In genomic region chr7:25295404-25295803, GRCh38 we compare ENCODE assay signal across 31 cellular contexts.
"Had no signal": no experiment of that assay in that cellular context is flagged by ENCODE, and none has a peak within 500 bp of the region (broad histone marks: within the 10 kb centered on the region; RNA-seq: fewer than 3 reads in every experiment).

No MANE protein-coding gene starts in this region.

- H3K4me3 ChIP-seq: adrenal gland, ascending aorta, cardiac muscle cell had no signal

- H3K36me3 ChIP-seq: adrenal gland, ascending aorta, cardiac muscle cell had no signal

- H3K27ac ChIP-seq: adrenal gland, ascending aorta, cardiac muscle cell, VCaP had no signal

- FAIRE-seq: bronchial epithelial cell, TTC549 had no signal

- H3K4me1 ChIP-seq: adrenal gland, ascending aorta had no signal

- DNase-seq: activated B cell treated with CpG ODN at 0.5 μM for 24 hours; activated CD4-positive, alpha-beta memory T cell treated with anti-CD3 and anti-CD28 coated beads for 36 hours; activated CD4-positive, alpha-beta T cell treated with anti-CD3 and anti-CD28 coated beads for 4 hours; activated CD4-positive, alpha-beta T cell treated with anti-CD3 and anti-CD28 coated beads, Interleukin-2, amount 10 ng/mL, durations not matched to agents 24 days and 14 days; activated CD4-positive, alpha-beta T cell treated with anti-CD3 and anti-CD28 coated beads, Interleukin-2, amount 50 U/mL, for 1 hour; activated CD4-positive, alpha-beta T cell treated with anti-CD3 and anti-CD28 coated beads, Interleukin-2, amount 50 U/mL, for 4 hours; activated CD4-positive, CD25-positive, alpha-beta regulatory T cell treated with anti-CD3 and anti-CD28 coated beads, Interleukin-2, amount 50 U/mL, for 72 hours; activated CD8-positive, alpha-beta memory T cell treated with anti-CD3 and anti-CD28 coated beads, Interleukin-2, amount 50 U/mL, for 4 hours; activated CD8-positive, alpha-beta T cell treated with anti-CD3 and anti-CD28 coated beads for 36 hours; activated effector memory CD4-positive, alpha-beta T cell treated with anti-CD3 and anti-CD28 coated beads, Interleukin-2, amount 50 U/mL, for 16 hours; activated gamma-delta T cell treated with Interleukin-2 at 50 U/mL for 16 hours; activated naive CD4-positive, alpha-beta T cell; activated naive CD4-positive, alpha-beta T cell treated with anti-CD3 and anti-CD28 coated beads for 36 hours; activated naive CD4-positive, alpha-beta T cell treated with anti-CD3 and anti-CD28 coated beads, Interleukin-2, amount 50 U/mL, for 16 hours; activated naive CD8-positive, alpha-beta T cell treated with anti-CD3 and anti-CD28 coated beads for 36 hours; activated T-cell treated with anti-CD3 and anti-CD28 coated beads for 4 hours; activated T-cell treated with anti-CD3 and anti-CD28 coated beads, Interleukin-2, amount 50 U/mL, for 1 hour; activated T-cell treated with anti-CD3 and anti-CD28 coated beads, Interleukin-2, amount 50 U/mL, for 4 hours; activated T-cell treated with anti-CD3 and anti-CD28 coated beads, Interleukin-2, amount 50 U/mL, for 72 hours; adrenal gland; amygdala; anterior cingulate cortex; cerebellar nuclear complex; T-helper 1 cell; T-helper 2 cell; T-helper 9 cell had no signal

- H3K9me3 ChIP-seq: adrenal gland, ascending aorta had no signal
